1 cellular context compared by ENCODE assay signal in genomic region chr3:99920530-99921376, GRCh38.
TF ChIP-seq lines count a peak whose summit lies in the region.

No MANE protein-coding gene starts in this region.

TF ChIP-seq in IMR-90, 13 proteins besides CTCF, POLR2A, EP300 and RAD21:
- TF ChIP-seq BHLHE40 (IDR thresholded peaks at IDR 0.05; ENCODE audit: low read depth, low read length) = no peak
- TF ChIP-seq RCOR1 (IDR thresholded peaks at IDR 0.05; ENCODE audit: insufficient replicate concordance, low read length) = no peak
- no peak for TF ChIP-seq MXI1 (IDR thresholded peaks at IDR 0.05; ENCODE audit: borderline replicate concordance, low read depth, low read length)
- TF ChIP-seq NFE2L2 (IDR thresholded peaks at IDR 0.05; ENCODE audit: low read depth, low read length) = no peak
- TF ChIP-seq FOS (IDR thresholded peaks at IDR 0.05; ENCODE audit: low read depth, low read length) = no peak
- no peak for TF ChIP-seq MAFK (IDR thresholded peaks at IDR 0.05; ENCODE audit: low read depth, low read length)
- TF ChIP-seq USF2 (IDR thresholded peaks at IDR 0.05; ENCODE audit: low read depth, low read length) = no peak
- TF ChIP-seq CEBPB (IDR thresholded peaks at IDR 0.05; ENCODE audit: low read depth, low read length) = no peak; the same call in 1 of the 2 replicates
- no peak for TF ChIP-seq CHD1 (IDR thresholded peaks at IDR 0.05; ENCODE audit: low read depth, low read length)
- no peak for TF ChIP-seq SMC3 (IDR thresholded peaks at IDR 0.05; ENCODE audit: low read depth, low read length)
- no peak for TF ChIP-seq RFX5 (IDR thresholded peaks at IDR 0.05; ENCODE audit: low read depth, low read length)
- no peak for TF ChIP-seq ELK1 (IDR thresholded peaks at IDR 0.05; ENCODE audit: borderline replicate concordance, low read depth, low read length)
- TF ChIP-seq MAZ (IDR thresholded peaks at IDR 0.05; ENCODE audit: borderline replicate concordance, low read depth, low read length) = no peak
TF ChIP-seq in IMR-90: peak in this region for 0.
